1 cellular context compared by ENCODE assay signal in the genomic region with DNA sequence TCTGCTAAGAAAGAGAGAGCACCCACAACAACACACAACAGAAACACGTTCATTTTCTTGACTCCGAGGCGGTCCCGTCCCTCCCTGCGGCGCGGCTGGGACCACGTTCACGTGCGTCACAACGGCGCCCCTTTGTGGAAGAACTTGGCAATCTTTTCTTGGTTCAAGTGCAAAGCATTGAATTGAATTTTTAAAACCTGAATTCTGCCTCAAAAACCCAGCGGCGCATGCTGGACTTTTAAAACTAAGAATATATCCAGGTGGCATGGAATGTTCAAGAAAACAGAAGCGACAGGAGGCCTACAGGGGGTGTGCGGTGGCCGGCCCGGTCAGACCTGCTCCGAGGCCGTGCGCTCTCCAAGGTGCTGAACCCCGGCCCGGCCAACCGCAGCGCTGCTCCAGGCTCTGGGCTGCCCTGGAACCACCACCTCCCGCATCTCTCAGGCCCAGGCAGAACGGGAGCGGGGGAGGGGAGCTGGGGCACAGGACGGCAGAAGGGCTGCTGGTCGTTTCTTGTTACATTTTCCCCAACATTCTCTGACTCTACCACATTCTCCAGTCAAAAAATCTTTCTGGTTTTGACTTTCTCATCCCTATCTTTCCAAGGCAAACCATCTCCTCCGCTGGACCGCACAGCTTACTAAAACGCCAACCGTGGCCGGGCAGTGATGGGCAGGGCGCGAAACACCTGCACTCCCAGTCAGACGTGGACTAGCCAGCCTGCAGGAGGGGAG.
A peak's percentile ranks its signal among the peaks of the same experiment; 100 is the strongest.
TF ChIP-seq lines count a peak whose summit lies in the region.

No MANE protein-coding gene starts in this region.

TF ChIP-seq in GM23338, 12 proteins besides CTCF, POLR2A, EP300 and RAD21 (continued from another document):
- TF ChIP-seq, protein P1, sequence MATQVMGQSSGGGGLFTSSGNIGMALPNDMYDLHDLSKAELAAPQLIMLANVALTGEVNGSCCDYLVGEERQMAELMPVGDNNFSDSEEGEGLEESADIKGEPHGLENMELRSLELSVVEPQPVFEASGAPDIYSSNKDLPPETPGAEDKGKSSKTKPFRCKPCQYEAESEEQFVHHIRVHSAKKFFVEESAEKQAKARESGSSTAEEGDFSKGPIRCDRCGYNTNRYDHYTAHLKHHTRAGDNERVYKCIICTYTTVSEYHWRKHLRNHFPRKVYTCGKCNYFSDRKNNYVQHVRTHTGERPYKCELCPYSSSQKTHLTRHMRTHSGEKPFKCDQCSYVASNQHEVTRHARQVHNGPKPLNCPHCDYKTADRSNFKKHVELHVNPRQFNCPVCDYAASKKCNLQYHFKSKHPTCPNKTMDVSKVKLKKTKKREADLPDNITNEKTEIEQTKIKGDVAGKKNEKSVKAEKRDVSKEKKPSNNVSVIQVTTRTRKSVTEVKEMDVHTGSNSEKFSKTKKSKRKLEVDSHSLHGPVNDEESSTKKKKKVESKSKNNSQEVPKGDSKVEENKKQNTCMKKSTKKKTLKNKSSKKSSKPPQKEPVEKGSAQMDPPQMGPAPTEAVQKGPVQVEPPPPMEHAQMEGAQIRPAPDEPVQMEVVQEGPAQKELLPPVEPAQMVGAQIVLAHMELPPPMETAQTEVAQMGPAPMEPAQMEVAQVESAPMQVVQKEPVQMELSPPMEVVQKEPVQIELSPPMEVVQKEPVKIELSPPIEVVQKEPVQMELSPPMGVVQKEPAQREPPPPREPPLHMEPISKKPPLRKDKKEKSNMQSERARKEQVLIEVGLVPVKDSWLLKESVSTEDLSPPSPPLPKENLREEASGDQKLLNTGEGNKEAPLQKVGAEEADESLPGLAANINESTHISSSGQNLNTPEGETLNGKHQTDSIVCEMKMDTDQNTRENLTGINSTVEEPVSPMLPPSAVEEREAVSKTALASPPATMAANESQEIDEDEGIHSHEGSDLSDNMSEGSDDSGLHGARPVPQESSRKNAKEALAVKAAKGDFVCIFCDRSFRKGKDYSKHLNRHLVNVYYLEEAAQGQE (IDR thresholded peaks at IDR 0.05; ENCODE audit: unreplicated experiment) = peak; percentile 95
- TF ChIP-seq, protein P2, sequence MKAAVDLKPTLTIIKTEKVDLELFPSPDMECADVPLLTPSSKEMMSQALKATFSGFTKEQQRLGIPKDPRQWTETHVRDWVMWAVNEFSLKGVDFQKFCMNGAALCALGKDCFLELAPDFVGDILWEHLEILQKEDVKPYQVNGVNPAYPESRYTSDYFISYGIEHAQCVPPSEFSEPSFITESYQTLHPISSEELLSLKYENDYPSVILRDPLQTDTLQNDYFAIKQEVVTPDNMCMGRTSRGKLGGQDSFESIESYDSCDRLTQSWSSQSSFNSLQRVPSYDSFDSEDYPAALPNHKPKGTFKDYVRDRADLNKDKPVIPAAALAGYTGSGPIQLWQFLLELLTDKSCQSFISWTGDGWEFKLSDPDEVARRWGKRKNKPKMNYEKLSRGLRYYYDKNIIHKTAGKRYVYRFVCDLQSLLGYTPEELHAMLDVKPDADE (IDR thresholded peaks at IDR 0.05) = no peak
